ENCODE assay signal across 8 cellular contexts in genomic region chr22:18001894-18002315, GRCh38. TPM values are rescaled to one million over a fixed set of nuclear protein-coding genes. Genes with fewer than 3 reads are reported as not detected.
DNase-seq lines count a peak whose midpoint lies in the region; ATAC-seq and TF ChIP-seq lines count a peak whose summit lies in the region.
"Not testable (repeated sequence)": the region's sequence is repeated elsewhere in the genome, so short reads cannot be mapped to it uniquely, and the experiment has no call there.

No MANE protein-coding gene starts in this region.

- WGBS in SK-N-SH (ENCODE audit: low lambda C conversion rate), result 50% methylated on average over 14 of the region's 15 CpGs
- 30 to 38% (median 37%) methylated on average over 15 of the region's 15 CpGs for WGBS in spleen, 5 donors

- peaks cover 7 to 16% of the 10 kb centered on the region in 2 donors for H3K27me3 Mint-ChIP-seq in natural killer cell (ENCODE audit: low read depth in 2 of 2)

- not testable (repeated sequence) for TF ChIP-seq POLR2A in spleen (IDR thresholded peaks at IDR 0.05)

- H4K20me1 ChIP-seq in SK-N-SH (ENCODE audit: insufficient read depth), result peaks cover 26% of the 10 kb centered on the region

- H3K36me3 ChIP-seq in ACC112 (ENCODE audit: insufficient read depth, low read length); HEK293 (ENCODE audit: control insufficient read depth in 2 of 2, insufficient read depth in 1 of 2, low read length in 2 of 2); SK-N-SH (replicated peaks in 1 of 2; ENCODE audit: control insufficient read depth in 1 of 2, insufficient read depth in 2 of 2, low read length in 1 of 2); duodenal mucosa (ENCODE audit: control insufficient read depth in 1 of 2, insufficient read depth in 2 of 2, low read length in 2 of 2); right atrium auricular region; spleen: not testable (repeated sequence)

- not testable (repeated sequence) for DNase-seq in SK-N-SH; activated naive CD4-positive, alpha-beta T cell treated with anti-CD3 and anti-CD28 coated beads, Interleukin-2, amount 50 U/mL, for 72 hours (ENCODE audit: low spot score in 2 of 2); right atrium auricular region (ENCODE audit: low spot score); natural killer cell; spleen

- not testable (repeated sequence) for H3K36me3 Mint-ChIP-seq in activated naive CD4-positive, alpha-beta T cell treated with anti-CD3 and anti-CD28 coated beads, Interleukin-2, amount 50 U/mL, for 72 hours; natural killer cell

- H3K9me3 Mint-ChIP-seq in activated naive CD4-positive, alpha-beta T cell treated with anti-CD3 and anti-CD28 coated beads, Interleukin-2, amount 50 U/mL, for 72 hours; natural killer cell: not testable (repeated sequence)

- H3K79me2 ChIP-seq in ACC112 (ENCODE audit: control insufficient read depth, insufficient read depth, low read length, unreplicated experiment) (peaks cover 30% of the 10 kb centered on the region), SK-N-SH (ENCODE audit: insufficient read depth) (peaks cover 41% of the 10 kb centered on the region)

- not testable (repeated sequence) for TF ChIP-seq CTCF in HEK293 (tag by site-specific recombination; IDR thresholded peaks at IDR 0.05); SK-N-SH (IDR thresholded peaks at IDR 0.05); right atrium auricular region (IDR thresholded peaks at IDR 0.05); natural killer cell (IDR thresholded peaks at IDR 0.05); spleen (IDR thresholded peaks at IDR 0.05 in 8 of 11, conservative IDR thresholded peaks at IDR 0.05 in 3 of 11)

- POLR2A ChIA-PET in HEK293 (lab: Yijun Ruan, JAX), result interaction anchor here (0.6 to 3.0 kb wide), 5 partner anchors 22 to 260 kb away, joined by 3 to 15 read pairs (median 3); partner anchors contain the start of gene PEX26
- POLR2A ChIA-PET in SK-N-SH (lab: Yijun Ruan, JAX), result interaction anchor here (0.9 kb wide), 2 partner anchors 58 to 98 kb away, joined by 3 read pairs; no protein-coding TSS in a partner anchor

- peak overlapping the region; percentile 95 for H3K4me3 Mint-ChIP-seq in natural killer cell

- not testable (repeated sequence) for TF ChIP-seq RAD21 in SK-N-SH (IDR thresholded peaks at IDR 0.05; ENCODE audit: low read length)

- not testable (repeated sequence) for H3K9me2 ChIP-seq in SK-N-SH

- not testable (repeated sequence) for H3K9me3 ChIP-seq in HEK293 (ENCODE audit: control insufficient read depth, insufficient read depth, low read depth, low read length); SK-N-SH; duodenal mucosa (ENCODE audit: control insufficient read depth in 1 of 2, low read length in 2 of 2); right atrium auricular region; spleen

- peak overlapping the region; percentile 94; the same call in 1 of the 2 replicates for H3K4me3 ChIP-seq in ACC112 (ENCODE audit: low read depth, low read length)
- not testable (repeated sequence) for H3K4me3 ChIP-seq in HEK293 (ENCODE audit: low read depth, low read length)
- H3K4me3 ChIP-seq in SK-N-SH (ENCODE audit: low read depth in 2 of 2, low read length in 1 of 2), result peak overlapping the region in 1 of 2 experiments; percentile 69; a peak in 1 of 4 replicates
- H3K4me3 ChIP-seq in duodenal mucosa (ENCODE audit: low read depth in 1 of 2, low read length in 2 of 2), result peak overlapping the region; percentile 73 to 77
- H3K4me3 ChIP-seq in right atrium auricular region, result peak overlapping the region; percentile 82 to 95
- peak overlapping the region in 7 of 8 donors; percentile 74 to 89 (median 82) for H3K4me3 ChIP-seq in spleen

- not testable (repeated sequence) for H3K27ac ChIP-seq in ACC112 (ENCODE audit: low read depth, low read length); duodenal mucosa (ENCODE audit: low read depth, low read length)
- H3K27ac ChIP-seq in HEK293 (ENCODE audit: extremely low read depth, low read depth, low read length), result peak overlapping the region; percentile 95
- H3K27ac ChIP-seq in SK-N-SH (ENCODE audit: low read depth in 2 of 2, low read length in 1 of 2), result peak overlapping the region in 1 of 2 experiments; percentile 84; a peak in 2 of 4 replicates
- H3K27ac ChIP-seq in right atrium auricular region, result peak overlapping the region; percentile 90
- H3K27ac ChIP-seq in spleen, result peak overlapping the region; percentile 81 to 97 (median 94)

- TF ChIP-seq EP300 in SK-N-SH (IDR thresholded peaks at IDR 0.05; ENCODE audit: borderline replicate concordance in 1 of 2, low read depth in 1 of 2, low read length in 1 of 2), result not testable (repeated sequence)

- intact Hi-C loops in natural killer cell (cut with micrococcal nuclease), result loop anchor here (1.0 kb wide), 1 partner anchor 74 kb away; no protein-coding TSS in a partner anchor
- intact Hi-C loops in spleen (cut with DNase I; ENCODE audit: low total_unique reads), result loop anchor here (10.0 kb wide), 1 partner anchor 63 kb away; no protein-coding TSS in a partner anchor

- H3K27me3 ChIP-seq in ACC112 (ENCODE audit: insufficient read depth, low read length); SK-N-SH (ENCODE audit: insufficient read depth); duodenal mucosa (ENCODE audit: control insufficient read depth in 1 of 2, insufficient read depth in 2 of 2, low read length in 2 of 2); right atrium auricular region: not testable (repeated sequence)
- H3K27me3 ChIP-seq in spleen (replicated peaks in 1 of 7), result peaks cover 0 to 15% (median 0%) of the 10 kb centered on the region in 7 donors

- H3K4me1 Mint-ChIP-seq in natural killer cell, result peaks cover 22 to 33% of the 10 kb centered on the region in 2 donors

- H3K4me1 ChIP-seq in ACC112 (ENCODE audit: control insufficient read depth, insufficient read depth, low read length, unreplicated experiment); HEK293 (ENCODE audit: control insufficient read depth, insufficient read depth, low read length); SK-N-SH (ENCODE audit: control insufficient read depth in 1 of 2, insufficient read depth in 2 of 2, low read depth in 1 of 2, low read length in 1 of 2): not testable (repeated sequence)
- H3K4me1 ChIP-seq in duodenal mucosa (ENCODE audit: control insufficient read depth in 1 of 2, insufficient read depth in 2 of 2, low read length in 2 of 2) (peaks cover 9 to 18% of the 10 kb centered on the region in 2 donors), right atrium auricular region (peaks cover 0 to 24% of the 10 kb centered on the region in 2 donors), spleen (peaks cover 16 to 92% (median 72%) of the 10 kb centered on the region in 6 donors)

- not testable (repeated sequence) for ATAC-seq in activated naive CD4-positive, alpha-beta T cell treated with anti-CD3 and anti-CD28 coated beads, Interleukin-2, amount 50 U/mL, for 72 hours; natural killer cell

- H3F3A ChIP-seq in SK-N-SH (replicated peaks; ENCODE audit: insufficient read depth), result not testable (repeated sequence)

- H2AFZ ChIP-seq in ACC112 (ENCODE audit: low read length, unreplicated experiment), result peak overlapping the region; percentile 81
- H2AFZ ChIP-seq in SK-N-SH (ENCODE audit: low read depth), result peak overlapping the region; percentile 93

- H3K4me2 ChIP-seq in SK-N-SH, result peak overlapping the region; percentile 92; the same call in 1 of the 2 replicates

- peak overlapping the region; percentile 93 to 99 for H3K27ac Mint-ChIP-seq in activated naive CD4-positive, alpha-beta T cell treated with anti-CD3 and anti-CD28 coated beads, Interleukin-2, amount 50 U/mL, for 72 hours
- H3K27ac Mint-ChIP-seq in natural killer cell, result peak overlapping the region; percentile 81 to 84

- CTCF ChIA-PET in HEK293 (lab: Yijun Ruan, JAX), result interaction anchor here (0.8 to 2.2 kb wide), 5 partner anchors 27 to 171 kb away, joined by 4 to 20 read pairs (median 5); no protein-coding TSS in a partner anchor
- CTCF ChIA-PET in SK-N-SH (lab: Yijun Ruan, JAX), result interaction anchor here (1.4 to 4.5 kb wide), 4 partner anchors 21 to 173 kb away, joined by 5 to 26 read pairs (median 11); no protein-coding TSS in a partner anchor

- H3K9ac ChIP-seq in SK-N-SH; duodenal mucosa (ENCODE audit: low read depth in 1 of 2, low read length in 2 of 2): not testable (repeated sequence)

TF ChIP-seq in HEK293, 187 proteins besides CTCF, POLR2A, EP300 and RAD21 (continues in another document):
- TF ChIP-seq SETDB1 (IDR thresholded peaks at IDR 0.05; ENCODE audit: insufficient read length, low read length), result peak; percentile 35
- TF ChIP-seq ZFP69B (tag by site-specific recombination; IDR thresholded peaks at IDR 0.05), result peak; percentile 99
- peak; percentile 58; the same call in 1 of the 2 replicates for TF ChIP-seq ZNF335 (tag by site-specific recombination; conservative IDR thresholded peaks at IDR 0.05)
- peak; percentile 70; the same call in 1 of the 2 replicates for TF ChIP-seq ZNF121 (tag by site-specific recombination; IDR thresholded peaks at IDR 0.05)

TF ChIP-seq in SK-N-SH, 30 proteins besides CTCF, POLR2A, EP300 and RAD21:
- TF ChIP-seq RCOR1 (IDR thresholded peaks at IDR 0.05; ENCODE audit: low read length), result 0 out of 2 replicates have a peak, but pooled peaks have one; percentile 22

RNA-seq across cellular contexts. Expression of gene MICAL3, which starts 22.5 kb away (rescaled TPM):
- polyA plus RNA-seq in SK-N-SH (2012; rRNA removed) (50.9 and 83.1 TPM in 2 replicates), spleen (10 to 100 TPM in 1 of 3 donors, 1 to 10 TPM in 2; 2.6 to 14.9 (median 3.1) TPM)
- 35.5 and 39.3 TPM in 2 replicates for polyA plus RNA-seq in SK-N-SH (2012; cell fraction: cytosol; rRNA removed)
- polyA plus RNA-seq in SK-N-SH (2012; cell fraction: nucleus; rRNA removed), result 293 and 319 TPM in 2 replicates
- total RNA-seq in activated naive CD4-positive, alpha-beta T cell treated with anti-CD3 and anti-CD28 coated beads, Interleukin-2, amount 50 U/mL, for 72 hours, result 10 to 100 TPM; 19.5 to 30.2 TPM
- total RNA-seq in right atrium auricular region (10 to 100 TPM; 42.5 to 45.1 TPM), natural killer cell (10 to 100 TPM; 17.1 to 36.3 (median 34.3) TPM), spleen (100 to 1,000 TPM in 2 of 7 donors, 10 to 100 TPM in 5; 54.3 to 133 (median 92.1) TPM)
